19 cellular contexts compared by ENCODE assay signal in genomic region chr22:30132290-30132996, GRCh38. TPM values are rescaled to one million over a fixed set of nuclear protein-coding genes. Genes with fewer than 3 reads are reported as not detected.
DNase-seq lines count a peak whose midpoint lies in the region; ATAC-seq and TF ChIP-seq lines count a peak whose summit lies in the region.
"Had no signal": no experiment of that assay in that cellular context is flagged by ENCODE, and none has a peak within 500 bp of the region (broad histone marks: within the 10 kb centered on the region; RNA-seq: fewer than 3 reads in every experiment).

No MANE protein-coding gene starts in this region.

- H3K4me3 ChIP-seq in choroid plexus epithelial cell (ENCODE audit: low read depth, low read length): no peak overlapping the region
- H3K4me3 ChIP-seq: GM23248 had no signal

- DNase-seq in T-helper 2 cell treated with Interferon-gamma antibody and Interleukin-4, amounts not matched to agents 5 μg/mL and 100 μg/mL, for 36 hours (ENCODE audit: low spot score): no peak
- DNase-seq in T-helper 2 cell (no peak), choroid plexus epithelial cell (ENCODE audit: low read depth) (peak; percentile 20), DMS114 treated with DMSO at 0.1 percent for 48 hours (lab: John Stamatoyannopoulos, UW; ENCODE audit: unreplicated experiment) (no peak), NCI-H2029 (lab: John Stamatoyannopoulos, UW) (no peak), GF-D8 (lab: John Stamatoyannopoulos, UW) (no peak)
- DNase-seq in activated naive CD8-positive, alpha-beta T cell treated with anti-CD3 and anti-CD28 coated beads, Interleukin-2, amount 10 ng/mL, durations not matched to agents 7 days and 5 days: no peak
- no peak for DNase-seq in activated naive CD8-positive, alpha-beta T cell treated with anti-CD3 and anti-CD28 coated beads for 36 hours
- DNase-seq: 8988T; Calu3; CD4-positive, alpha-beta memory T cell; GM23248; HCEC 1CT; NCI-H1417 treated with DMSO at 0.1 percent for 48 hours; NCI-H1930; NCI-H2171; NCI-H446; NCI-H69; SHP77 had no signal

- peaks cover 15% of the 10 kb centered on the region for H3K36me3 Mint-ChIP-seq in T-helper 2 cell treated with Interferon-gamma antibody and Interleukin-4, amounts not matched to agents 5 μg/mL and 100 μg/mL, for 36 hours (ENCODE audit: low read depth)
- peaks cover 22% of the 10 kb centered on the region for H3K36me3 Mint-ChIP-seq in activated naive CD8-positive, alpha-beta T cell treated with anti-CD3 and anti-CD28 coated beads, Interleukin-2, amount 10 ng/mL, durations not matched to agents 7 days and 5 days
- H3K36me3 Mint-ChIP-seq in activated naive CD8-positive, alpha-beta T cell treated with anti-CD3 and anti-CD28 coated beads for 36 hours: no peaks in the 10 kb centered on the region
- H3K36me3 Mint-ChIP-seq: CD4-positive, alpha-beta memory T cell had no signal

- TF ChIP-seq CTCF in choroid plexus epithelial cell (conservative IDR thresholded peaks at IDR 0.05; ENCODE audit: low read depth, low read length): no peak

- ATAC-seq in activated naive CD8-positive, alpha-beta T cell treated with anti-CD3 and anti-CD28 coated beads, Interleukin-2, amount 10 ng/mL, durations not matched to agents 7 days and 5 days (ENCODE audit: low read depth): no peak

- H3K9me3 Mint-ChIP-seq in T-helper 2 cell treated with Interferon-gamma antibody and Interleukin-4, amounts not matched to agents 5 μg/mL and 100 μg/mL, for 36 hours: no peaks in the 10 kb centered on the region
- H3K9me3 Mint-ChIP-seq in activated naive CD8-positive, alpha-beta T cell treated with anti-CD3 and anti-CD28 coated beads, Interleukin-2, amount 10 ng/mL, durations not matched to agents 7 days and 5 days: peaks cover 8% of the 10 kb centered on the region
- H3K9me3 Mint-ChIP-seq in activated naive CD8-positive, alpha-beta T cell treated with anti-CD3 and anti-CD28 coated beads for 36 hours: no peaks in the 10 kb centered on the region
- H3K9me3 Mint-ChIP-seq: CD4-positive, alpha-beta memory T cell had no signal

- no peaks in the 10 kb centered on the region for H3K27me3 Mint-ChIP-seq in T-helper 2 cell treated with Interferon-gamma antibody and Interleukin-4, amounts not matched to agents 5 μg/mL and 100 μg/mL, for 36 hours (ENCODE audit: low read depth)
- H3K27me3 Mint-ChIP-seq in activated naive CD8-positive, alpha-beta T cell treated with anti-CD3 and anti-CD28 coated beads, Interleukin-2, amount 10 ng/mL, durations not matched to agents 7 days and 5 days: peaks cover 3% of the 10 kb centered on the region
- peaks cover 14% of the 10 kb centered on the region for H3K27me3 Mint-ChIP-seq in activated naive CD8-positive, alpha-beta T cell treated with anti-CD3 and anti-CD28 coated beads for 36 hours

- H3K4me1 Mint-ChIP-seq in T-helper 2 cell treated with Interferon-gamma antibody and Interleukin-4, amounts not matched to agents 5 μg/mL and 100 μg/mL, for 36 hours (ENCODE audit: low read depth): peaks cover 33% of the 10 kb centered on the region
- H3K4me1 Mint-ChIP-seq in activated naive CD8-positive, alpha-beta T cell treated with anti-CD3 and anti-CD28 coated beads, Interleukin-2, amount 10 ng/mL, durations not matched to agents 7 days and 5 days: peaks cover 14% of the 10 kb centered on the region
- H3K4me1 Mint-ChIP-seq in activated naive CD8-positive, alpha-beta T cell treated with anti-CD3 and anti-CD28 coated beads for 36 hours: peaks cover 15% of the 10 kb centered on the region
- H3K4me1 Mint-ChIP-seq: CD4-positive, alpha-beta memory T cell had no signal

- no peak overlapping the region for H3K4me3 Mint-ChIP-seq in T-helper 2 cell treated with Interferon-gamma antibody and Interleukin-4, amounts not matched to agents 5 μg/mL and 100 μg/mL, for 36 hours
- H3K4me3 Mint-ChIP-seq in activated naive CD8-positive, alpha-beta T cell treated with anti-CD3 and anti-CD28 coated beads, Interleukin-2, amount 10 ng/mL, durations not matched to agents 7 days and 5 days: peak overlapping the region; percentile 24
- no peak overlapping the region for H3K4me3 Mint-ChIP-seq in activated naive CD8-positive, alpha-beta T cell treated with anti-CD3 and anti-CD28 coated beads for 36 hours
- H3K4me3 Mint-ChIP-seq: CD4-positive, alpha-beta memory T cell had no signal

- peak overlapping the region; percentile 31 for H3K27ac Mint-ChIP-seq in T-helper 2 cell treated with Interferon-gamma antibody and Interleukin-4, amounts not matched to agents 5 μg/mL and 100 μg/mL, for 36 hours
- no peak overlapping the region for H3K27ac Mint-ChIP-seq in activated naive CD8-positive, alpha-beta T cell treated with anti-CD3 and anti-CD28 coated beads, Interleukin-2, amount 10 ng/mL, durations not matched to agents 7 days and 5 days
- H3K27ac Mint-ChIP-seq in activated naive CD8-positive, alpha-beta T cell treated with anti-CD3 and anti-CD28 coated beads for 36 hours: no peak overlapping the region
- H3K27ac Mint-ChIP-seq: CD4-positive, alpha-beta memory T cell had no signal

- POLR2A ChIA-PET in activated naive CD8-positive, alpha-beta T cell treated with anti-CD3 and anti-CD28 coated beads, Interleukin-2, amount 10 ng/mL, durations not matched to agents 7 days and 5 days (lab: Charles Lee): no interaction called here

RNA-seq across cellular contexts. Expression of gene HORMAD2, which starts 52.2 kb away (rescaled TPM):
- under 1 TPM in 1 of 2 experiments, not detected in 1; 0.14 TPM for total RNA-seq in activated naive CD8-positive, alpha-beta T cell treated with anti-CD3 and anti-CD28 coated beads, Interleukin-2, amount 10 ng/mL, durations not matched to agents 7 days and 5 days
- total RNA-seq in activated naive CD8-positive, alpha-beta T cell treated with anti-CD3 and anti-CD28 coated beads for 36 hours: not detected
- total RNA-seq: Calu3; CD4-positive, alpha-beta memory T cell; GM23248 had no signal
